ENCODE assay signal across 11 cellular contexts in genomic region chr7:73830872-73831655, GRCh38. TPM values are rescaled to one million over a fixed set of nuclear protein-coding genes. Genes with fewer than 3 reads are reported as not detected.
DNase-seq lines count a peak whose midpoint lies in the region; ATAC-seq and TF ChIP-seq lines count a peak whose summit lies in the region.
"Had no signal": no experiment of that assay in that cellular context is flagged by ENCODE, and none has a peak within 500 bp of the region (broad histone marks: within the 10 kb centered on the region; RNA-seq: fewer than 3 reads in every experiment).

A gene with protein sequence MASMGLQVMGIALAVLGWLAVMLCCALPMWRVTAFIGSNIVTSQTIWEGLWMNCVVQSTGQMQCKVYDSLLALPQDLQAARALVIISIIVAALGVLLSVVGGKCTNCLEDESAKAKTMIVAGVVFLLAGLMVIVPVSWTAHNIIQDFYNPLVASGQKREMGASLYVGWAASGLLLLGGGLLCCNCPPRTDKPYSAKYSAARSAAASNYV (plus strand): TSS chr7:73830996. CDS start chr7:73831202, 206 bp downstream.

- H3K9me3 ChIP-seq in mucosa of descending colon = no peaks in the 10 kb centered on the region

- peak; percentile 91 for DNase-seq in COLO668 (lab: John Stamatoyannopoulos, UW; ENCODE audit: unreplicated experiment)
- peak; percentile 85 for DNase-seq in NCI-H2107 treated with DMSO at 0.1 percent for 48 hours (lab: John Stamatoyannopoulos, UW; ENCODE audit: unreplicated experiment)
- DNase-seq in central memory CD8-positive, alpha-beta T cell (ENCODE audit: low spot score in 2 of 2) = no peak
- peak; percentile 94 to 98 (median 97) for DNase-seq in mucosa of descending colon
- no peak for DNase-seq in activated naive CD4-positive, alpha-beta T cell treated with anti-CD3 and anti-CD28 coated beads, Interleukin-2, amount 10 ng/mL, durations not matched to agents 7 days and 5 days
- DNase-seq in T1000 (lab: John Stamatoyannopoulos, UW) = no peak
- DNase-seq in activated CD4-positive, alpha-beta T cell treated with anti-CD3 and anti-CD28 coated beads, Interleukin-2, amount 50 U/mL, for 4 hours = no peak
- no peak for DNase-seq in superior temporal gyrus (ENCODE audit: extremely low spot score)
- DNase-seq: caudate nucleus had no signal

- peaks cover 31% of the 10 kb centered on the region for H3K4me1 Mint-ChIP-seq in central memory CD8-positive, alpha-beta T cell
- peaks cover 29% of the 10 kb centered on the region for H3K4me1 Mint-ChIP-seq in activated naive CD4-positive, alpha-beta T cell treated with anti-CD3 and anti-CD28 coated beads, Interleukin-2, amount 10 ng/mL, durations not matched to agents 7 days and 5 days

- H3K4me3 ChIP-seq in mucosa of descending colon = peak within 1 kb of the TSS; percentile 86

- no peak for ATAC-seq in central memory CD8-positive, alpha-beta T cell (replicated peaks; ENCODE audit: extremely low read depth, poor library complexity, severe bottlenecking)
- peak; percentile 55 for ATAC-seq in mucosa of descending colon

- H3K36me3 ChIP-seq in mucosa of descending colon (ENCODE audit: low read depth) = no peaks in the 10 kb centered on the region

- H3K27ac Mint-ChIP-seq in central memory CD8-positive, alpha-beta T cell (ENCODE audit: low read depth) = peak within 1 kb of the TSS; percentile 90
- H3K27ac Mint-ChIP-seq in activated naive CD4-positive, alpha-beta T cell treated with anti-CD3 and anti-CD28 coated beads, Interleukin-2, amount 10 ng/mL, durations not matched to agents 7 days and 5 days = no peak within 1 kb of the TSS
- H3K27ac Mint-ChIP-seq: IgD-negative memory B cell, memory B cell had no signal

- intact Hi-C loops in mucosa of descending colon (cut with DNase I, micrococcal nuclease) = no loop called here

- CTCF ChIA-PET in activated naive CD4-positive, alpha-beta T cell treated with anti-CD3 and anti-CD28 coated beads, Interleukin-2, amount 10 ng/mL, durations not matched to agents 7 days and 5 days (lab: Charles Lee) = no interaction called here

- no peaks in the 10 kb centered on the region for H3K9me3 Mint-ChIP-seq in central memory CD8-positive, alpha-beta T cell
- no peaks in the 10 kb centered on the region for H3K9me3 Mint-ChIP-seq in activated naive CD4-positive, alpha-beta T cell treated with anti-CD3 and anti-CD28 coated beads, Interleukin-2, amount 10 ng/mL, durations not matched to agents 7 days and 5 days
- H3K9me3 Mint-ChIP-seq: IgD-negative memory B cell, memory B cell had no signal

- peaks cover 36% of the 10 kb centered on the region for H3K27me3 Mint-ChIP-seq in central memory CD8-positive, alpha-beta T cell
- peaks cover 35% of the 10 kb centered on the region for H3K27me3 Mint-ChIP-seq in activated naive CD4-positive, alpha-beta T cell treated with anti-CD3 and anti-CD28 coated beads, Interleukin-2, amount 10 ng/mL, durations not matched to agents 7 days and 5 days

- H3K36me3 Mint-ChIP-seq in central memory CD8-positive, alpha-beta T cell (ENCODE audit: insufficient read depth) = no peaks in the 10 kb centered on the region
- H3K36me3 Mint-ChIP-seq in activated naive CD4-positive, alpha-beta T cell treated with anti-CD3 and anti-CD28 coated beads, Interleukin-2, amount 10 ng/mL, durations not matched to agents 7 days and 5 days = no peaks in the 10 kb centered on the region
- H3K36me3 Mint-ChIP-seq: IgD-negative memory B cell, memory B cell had no signal

- TF ChIP-seq CTCF in mucosa of descending colon (IDR thresholded peaks at IDR 0.05) = no peak

- H3K4me1 ChIP-seq in mucosa of descending colon (ENCODE audit: low read depth) = peaks cover 28% of the 10 kb centered on the region

- no peak within 1 kb of the TSS for H3K4me3 Mint-ChIP-seq in central memory CD8-positive, alpha-beta T cell
- no peak within 1 kb of the TSS for H3K4me3 Mint-ChIP-seq in activated naive CD4-positive, alpha-beta T cell treated with anti-CD3 and anti-CD28 coated beads, Interleukin-2, amount 10 ng/mL, durations not matched to agents 7 days and 5 days
- H3K4me3 Mint-ChIP-seq: memory B cell had no signal

RNA-seq across cellular contexts. Expression of the gene that starts here (rescaled TPM):
- total RNA-seq in mucosa of descending colon = 1,000 to 10,000 TPM in 2 of 3 donors, 100 to 1,000 TPM in 1; 450 to 1,208 (median 1,043) TPM

Comparison
In these comparisons a context has a peak if more than half of its experiments do, and no peak if none do; other contexts are left out.
1. DNase-seq: peak in COLO668 (single experiment), NCI-H2107 treated with DMSO at 0.1 percent for 48 hours (single experiment) and mucosa of descending colon (3 of 3); none in central memory CD8-positive, alpha-beta T cell (0 of 2), activated naive CD4-positive, alpha-beta T cell treated with anti-CD3 and anti-CD28 coated beads, Interleukin-2, amount 10 ng/mL, durations not matched to agents 7 days and 5 days (single experiment), T1000 (single experiment), activated CD4-positive, alpha-beta T cell treated with anti-CD3 and anti-CD28 coated beads, Interleukin-2, amount 50 U/mL, for 4 hours (0 of 2) and superior temporal gyrus (single experiment).